ENCODE assay signal across 7 cellular contexts in genomic region chr15:83284563-83285283, GRCh38.
DNase-seq lines count a peak whose midpoint lies in the region; ATAC-seq and TF ChIP-seq lines count a peak whose summit lies in the region.

A gene with protein sequence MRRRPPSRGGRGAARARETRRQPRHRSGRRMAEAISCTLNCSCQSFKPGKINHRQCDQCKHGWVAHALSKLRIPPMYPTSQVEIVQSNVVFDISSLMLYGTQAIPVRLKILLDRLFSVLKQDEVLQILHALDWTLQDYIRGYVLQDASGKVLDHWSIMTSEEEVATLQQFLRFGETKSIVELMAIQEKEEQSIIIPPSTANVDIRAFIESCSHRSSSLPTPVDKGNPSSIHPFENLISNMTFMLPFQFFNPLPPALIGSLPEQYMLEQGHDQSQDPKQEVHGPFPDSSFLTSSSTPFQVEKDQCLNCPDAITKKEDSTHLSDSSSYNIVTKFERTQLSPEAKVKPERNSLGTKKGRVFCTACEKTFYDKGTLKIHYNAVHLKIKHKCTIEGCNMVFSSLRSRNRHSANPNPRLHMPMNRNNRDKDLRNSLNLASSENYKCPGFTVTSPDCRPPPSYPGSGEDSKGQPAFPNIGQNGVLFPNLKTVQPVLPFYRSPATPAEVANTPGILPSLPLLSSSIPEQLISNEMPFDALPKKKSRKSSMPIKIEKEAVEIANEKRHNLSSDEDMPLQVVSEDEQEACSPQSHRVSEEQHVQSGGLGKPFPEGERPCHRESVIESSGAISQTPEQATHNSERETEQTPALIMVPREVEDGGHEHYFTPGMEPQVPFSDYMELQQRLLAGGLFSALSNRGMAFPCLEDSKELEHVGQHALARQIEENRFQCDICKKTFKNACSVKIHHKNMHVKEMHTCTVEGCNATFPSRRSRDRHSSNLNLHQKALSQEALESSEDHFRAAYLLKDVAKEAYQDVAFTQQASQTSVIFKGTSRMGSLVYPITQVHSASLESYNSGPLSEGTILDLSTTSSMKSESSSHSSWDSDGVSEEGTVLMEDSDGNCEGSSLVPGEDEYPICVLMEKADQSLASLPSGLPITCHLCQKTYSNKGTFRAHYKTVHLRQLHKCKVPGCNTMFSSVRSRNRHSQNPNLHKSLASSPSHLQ (minus strand): TSS chr15:83284664. CDS start chr15:83284628, 36 bp downstream.

- no peak within 1 kb of the TSS for H3K9ac ChIP-seq in HUES48 (ENCODE audit: low read depth, low read length)

- no peak for ATAC-seq in HG02885 (IDR thresholded peaks at IDR 0.05; ENCODE audit: poor library complexity, unreplicated experiment)

- H3K36me3 Mint-ChIP-seq in stimulated activated naive CD8-positive, alpha-beta T cell treated with anti-CD3 and anti-CD28 coated beads, Interleukin-15, Interleukin-2, amounts not matched to agents 100 ng/mL and 50 ng/mL, for 24 hours (ENCODE audit: low read depth): no peaks in the 10 kb centered on the region

- H3K27me3 Mint-ChIP-seq in stimulated activated naive CD8-positive, alpha-beta T cell treated with anti-CD3 and anti-CD28 coated beads, Interleukin-15, Interleukin-2, amounts not matched to agents 100 ng/mL and 50 ng/mL, for 24 hours: peaks cover 82% of the 10 kb centered on the region

- H3K9me3 Mint-ChIP-seq in stimulated activated naive CD8-positive, alpha-beta T cell treated with anti-CD3 and anti-CD28 coated beads, Interleukin-15, Interleukin-2, amounts not matched to agents 100 ng/mL and 50 ng/mL, for 24 hours: no peaks in the 10 kb centered on the region

- H3K36me3 ChIP-seq in HUES48 (ENCODE audit: control insufficient read depth, insufficient read depth, low read length): no peaks in the 10 kb centered on the region

- peak; percentile 45 for DNase-seq in astrocyte of the spinal cord (ENCODE audit: low read depth, low spot score)
- peak; percentile 69 for DNase-seq in islet precursor cell
- no peak for DNase-seq in OCI-M2 (lab: John Stamatoyannopoulos, UW; ENCODE audit: unreplicated experiment)
- no peak for DNase-seq in head of caudate nucleus

- no peak within 1 kb of the TSS for H3K27ac Mint-ChIP-seq in stimulated activated naive CD8-positive, alpha-beta T cell treated with anti-CD3 and anti-CD28 coated beads, Interleukin-15, Interleukin-2, amounts not matched to agents 100 ng/mL and 50 ng/mL, for 24 hours

- peak within 1 kb of the TSS; percentile 62 for H3K4me3 Mint-ChIP-seq in stimulated activated naive CD8-positive, alpha-beta T cell treated with anti-CD3 and anti-CD28 coated beads, Interleukin-15, Interleukin-2, amounts not matched to agents 100 ng/mL and 50 ng/mL, for 24 hours

- in situ Hi-C loops in astrocyte of the spinal cord (cut with HindIII; ENCODE audit: low sequenced_read_pairs): no loop called here

- peaks cover 8% of the 10 kb centered on the region for H3K4me1 Mint-ChIP-seq in stimulated activated naive CD8-positive, alpha-beta T cell treated with anti-CD3 and anti-CD28 coated beads, Interleukin-15, Interleukin-2, amounts not matched to agents 100 ng/mL and 50 ng/mL, for 24 hours (ENCODE audit: low read depth)

- H3K27ac ChIP-seq in HUES48 (ENCODE audit: low read depth, low read length): no peak within 1 kb of the TSS

- H3K4me1 ChIP-seq in HUES48 (ENCODE audit: control insufficient read depth, insufficient read depth, low read length): no peaks in the 10 kb centered on the region; the same call in 1 of the 2 replicates

- intact Hi-C loops in head of caudate nucleus (cut with DNase I): no loop called here

- H3K27me3 ChIP-seq in HUES48 (ENCODE audit: control insufficient read depth, insufficient read depth, low read length): peaks cover 74% of the 10 kb centered on the region

- H3K9me3 ChIP-seq in HUES48 (ENCODE audit: control insufficient read depth, insufficient read depth, low read length): no peaks in the 10 kb centered on the region

- H3K4me3 ChIP-seq in HUES48 (ENCODE audit: low read depth, low read length): peak within 1 kb of the TSS; percentile 56
- peak within 1 kb of the TSS; percentile 55 for H3K4me3 ChIP-seq in astrocyte of the spinal cord (ENCODE audit: low read depth, low read length)

- no peak for TF ChIP-seq CTCF in astrocyte of the spinal cord (IDR thresholded peaks at IDR 0.05; ENCODE audit: low read depth, low read length)

Comparison
In these comparisons a context has a peak if more than half of its experiments do, and no peak if none do; other contexts are left out.
1. DNase-seq: peak in astrocyte of the spinal cord (single experiment) and islet precursor cell (single experiment); none in OCI-M2 (single experiment) and head of caudate nucleus (0 of 42).